In genomic region chr2:229231885-229232284, GRCh38 we compare ENCODE assay signal across 35 cellular contexts. TPM values are rescaled to one million over a fixed set of nuclear protein-coding genes. Genes with fewer than 3 reads are reported as not detected.
"Had no signal": no experiment of that assay in that cellular context is flagged by ENCODE, and none has a peak within 500 bp of the region (broad histone marks: within the 10 kb centered on the region; RNA-seq: fewer than 3 reads in every experiment).

No MANE protein-coding gene starts in this region.

- H2AFZ ChIP-seq: PC-9 had no signal

- H3K36me3 ChIP-seq: SJCRH30, WERI-Rb-1 had no signal

- H3K9me3 ChIP-seq: MG63, SJCRH30 had no signal

- H3K27me3 ChIP-seq: MG63, SJCRH30 had no signal

- H3K4me2 ChIP-seq: PC-9 had no signal

- DNase-seq: activated CD4-positive, alpha-beta memory T cell treated with anti-CD3 and anti-CD28 coated beads, Interleukin-2, amount 10 ng/mL, durations not matched to agents 7 days and 5 days; activated CD4-positive, alpha-beta T cell treated with anti-CD3 and anti-CD28 coated beads for 1 hour; activated CD4-positive, alpha-beta T cell treated with anti-CD3 and anti-CD28 coated beads for 48 hours; activated CD4-positive, CD25-positive, alpha-beta regulatory T cell; activated CD8-positive, alpha-beta memory T cell treated with anti-CD3 and anti-CD28 coated beads for 24 hours; activated CD8-positive, alpha-beta memory T cell treated with anti-CD3 and anti-CD28 coated beads, Interleukin-2, amount 10 ng/mL, durations not matched to agents 7 days and 5 days; activated CD8-positive, alpha-beta memory T cell treated with anti-CD3 and anti-CD28 coated beads, Interleukin-2, amount 50 U/mL, for 48 hours; activated effector memory CD4-positive, alpha-beta T cell treated with Interleukin-2 at 50 U/mL for 16 hours; activated naive CD4-positive, alpha-beta T cell treated with anti-CD3 and anti-CD28 coated beads, Interleukin-2, amount 10 ng/mL, durations not matched to agents 7 days and 5 days; activated naive CD8-positive, alpha-beta T cell treated with anti-CD3 and anti-CD28 coated beads, Interleukin-2, amount 50 U/mL, for 24 hours; activated T-cell treated with anti-CD3 and anti-CD28 coated beads, Interleukin-2, amount 50 U/mL, for 48 hours; anterior cingulate cortex; Kasumi-1; KG1; MG63; NCI-H1092; NCI-H1417; NCI-H146; NCI-H187; NCI-H2029 treated with DMSO at 0.1 percent for 48 hours; NCI-H2107; NCI-H2171; NCI-H510A; NCI-H526; NCI-H748 treated with DMSO at 0.1 percent for 48 hours; NK-92 treated with Interleukin-12 subunit alpha and Interleukin-12 subunit beta, amount 100 ng/mL, for 24 hours; PC-9; SHP77; SJCRH30; T1000; WERI-Rb-1 had no signal

- H3K27ac ChIP-seq: PC-9, RWPE1, SJCRH30, SK-N-MC, WERI-Rb-1 had no signal

- ATAC-seq: activated CD8-positive, alpha-beta memory T cell treated with anti-CD3 and anti-CD28 coated beads, Interleukin-2, amount 10 ng/mL, durations not matched to agents 7 days and 5 days; activated naive CD8-positive, alpha-beta T cell treated with anti-CD3 and anti-CD28 coated beads, Interleukin-2, amount 50 U/mL, for 24 hours had no signal

- H3K4me3 ChIP-seq: MG63, PC-9, SJCRH30, SK-N-MC had no signal

- H3K4me1 ChIP-seq: SJCRH30 had no signal

RNA-seq across cellular contexts. Expression of gene PID1, which starts 39.2 kb away (rescaled TPM):
- total RNA-seq: activated CD4-positive, alpha-beta memory T cell treated with anti-CD3 and anti-CD28 coated beads, Interleukin-2, amount 10 ng/mL, durations not matched to agents 7 days and 5 days; activated CD8-positive, alpha-beta memory T cell treated with anti-CD3 and anti-CD28 coated beads, Interleukin-2, amount 10 ng/mL, durations not matched to agents 7 days and 5 days; PC-9; T-helper 1 cell treated with Interleukin-12 subunit alpha and Interleukin-12 subunit beta and Interleukin-4 antibody, amounts not matched to agents 30 ng/mL and 1 ng/mL, for 36 hours; T-helper 2 cell treated with Interferon-gamma antibody and Interleukin-4, amounts not matched to agents 100 ng/mL and 5 ng/mL, for 36 hours had no signal
